In genomic region chr16:55698331-55698730, GRCh38 we compare ENCODE assay signal across 2 cellular contexts.
TF ChIP-seq lines count a peak whose summit lies in the region.

No MANE protein-coding gene starts in this region.

TF ChIP-seq in H1, 55 proteins besides CTCF, POLR2A, EP300 and RAD21:
- TF ChIP-seq HDAC2 (IDR thresholded peaks at IDR 0.05; ENCODE audit: borderline replicate concordance in 1 of 2, low read depth in 2 of 2, low read length in 2 of 2), result no peak

TF ChIP-seq in GM23338, 12 proteins besides CTCF, POLR2A, EP300 and RAD21:
- TF ChIP-seq ZNF462 (CRISPR knock-in tag; IDR thresholded peaks at IDR 0.05) (no peak), ZNF114 (CRISPR knock-in tag; IDR thresholded peaks at IDR 0.05) (no peak), JUNB (IDR thresholded peaks at IDR 0.05; ENCODE audit: unreplicated experiment) (no peak), ZNF331 (CRISPR knock-in tag; IDR thresholded peaks at IDR 0.05; ENCODE audit: low read depth) (no peak), EZH2phosphoT487 (IDR thresholded peaks at IDR 0.05; ENCODE audit: unreplicated experiment) (no peak), NANOG (IDR thresholded peaks at IDR 0.05; ENCODE audit: borderline replicate concordance) (no peak), REST (IDR thresholded peaks at IDR 0.05; ENCODE audit: unreplicated experiment) (no peak), POLR2AphosphoS5 (IDR thresholded peaks at IDR 0.05; ENCODE audit: low read depth) (no peak), STAT1 (IDR thresholded peaks at IDR 0.05; ENCODE audit: unreplicated experiment) (no peak), ETS1 (IDR thresholded peaks at IDR 0.05) (no peak), CREB1 (CRISPR knock-in tag; IDR thresholded peaks at IDR 0.05; ENCODE audit: low read depth) (no peak)
TF ChIP-seq in GM23338: peak in this region for 0.
